1 cellular context compared by ENCODE assay signal in genomic region chr2:68157402-68158133, GRCh38.
TF ChIP-seq lines count a peak whose summit lies in the region.

Gene PNO1 (plus strand): TSS chr2:68157888. CDS start chr2:68157935, 47 bp downstream.

TF ChIP-seq in HEK293, 187 proteins besides CTCF, POLR2A, EP300 and RAD21 (continued from another document):
- no peak for TF ChIP-seq ZNF148 (tag by site-specific recombination; IDR thresholded peaks at IDR 0.05; ENCODE audit: borderline replicate concordance)
- no peak for TF ChIP-seq ZNF658 (tag by site-specific recombination; IDR thresholded peaks at IDR 0.05)
- no peak for TF ChIP-seq ZFP41 (tag by site-specific recombination; IDR thresholded peaks at IDR 0.05; ENCODE audit: borderline replicate concordance)
- no peak for TF ChIP-seq BCL11B (tag by site-specific recombination; IDR thresholded peaks at IDR 0.05; ENCODE audit: low read depth)
- TF ChIP-seq ZNF518A (tag by site-specific recombination; conservative IDR thresholded peaks at IDR 0.05; ENCODE audit: low read depth): peak; percentile 67; the same call in 1 of the 2 replicates
- peak; percentile 80; the same call in 1 of the 2 replicates for TF ChIP-seq ZBTB10 (tag by site-specific recombination; IDR thresholded peaks at IDR 0.05)
- no peak for TF ChIP-seq ZNF555 (tag by site-specific recombination; conservative IDR thresholded peaks at IDR 0.05)
- peak; percentile 90 for TF ChIP-seq PATZ1 (tag by site-specific recombination; IDR thresholded peaks at IDR 0.05)
- peak; percentile 61; the same call in 1 of the 2 replicates for TF ChIP-seq ZBTB17 (tag by site-specific recombination; IDR thresholded peaks at IDR 0.05)
- TF ChIP-seq ZBTB1 (tag by site-specific recombination; IDR thresholded peaks at IDR 0.05): no peak
- no peak for TF ChIP-seq ZSCAN16 (tag by site-specific recombination; IDR thresholded peaks at IDR 0.05)
- TF ChIP-seq ZNF621 (tag by site-specific recombination; IDR thresholded peaks at IDR 0.05): no peak
- TF ChIP-seq KLF17 (tag by site-specific recombination; IDR thresholded peaks at IDR 0.05): peak; percentile 58
- no peak for TF ChIP-seq ZNF707 (tag by site-specific recombination; IDR thresholded peaks at IDR 0.05)
- peak; percentile 24 for TF ChIP-seq ZBTB26 (tag by site-specific recombination; optimal IDR thresholded peaks at IDR 0.05)
- no peak for TF ChIP-seq ZNF768 (tag by site-specific recombination; IDR thresholded peaks at IDR 0.05)
- no peak for TF ChIP-seq ZNF398 (tag by site-specific recombination; IDR thresholded peaks at IDR 0.05)
- TF ChIP-seq ZNF157 (tag by site-specific recombination; IDR thresholded peaks at IDR 0.05): no peak
- TF ChIP-seq ZNF221 (tag by site-specific recombination; IDR thresholded peaks at IDR 0.05; ENCODE audit: borderline replicate concordance): no peak
- no peak for TF ChIP-seq ZNF473 (tag by site-specific recombination; IDR thresholded peaks at IDR 0.05)
- TF ChIP-seq ZNF514 (tag by site-specific recombination; IDR thresholded peaks at IDR 0.05): no peak
